Comparison of ENCODE assay signal across 20 cellular contexts in the genomic region with DNA sequence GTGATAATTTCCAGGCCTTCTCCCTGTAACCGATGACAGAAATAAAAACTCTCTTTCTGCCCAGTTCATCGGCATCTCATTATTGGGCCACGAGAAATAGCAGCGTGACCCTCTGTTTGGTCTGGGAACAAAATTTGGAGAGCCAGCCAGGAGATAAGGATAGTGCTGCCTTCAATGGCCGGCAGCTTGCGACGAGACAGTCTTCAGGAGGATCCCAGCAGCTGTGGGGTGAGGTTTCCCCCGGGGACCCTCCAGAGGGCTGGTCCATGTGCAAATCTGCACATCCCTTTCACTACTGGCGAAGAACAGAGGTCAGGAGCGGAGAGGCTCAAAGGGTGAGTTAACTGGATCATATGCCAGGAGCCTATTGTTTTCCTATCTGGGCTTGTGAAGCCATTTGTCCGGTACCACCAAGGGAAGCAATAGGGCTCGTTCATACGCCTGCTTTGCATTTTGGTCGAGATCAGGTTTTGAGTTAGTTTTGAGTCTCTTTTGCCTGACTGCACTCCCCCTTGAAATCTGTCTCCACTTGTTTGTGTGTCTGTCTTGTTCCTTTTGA. TPM values are rescaled to one million over a fixed set of nuclear protein-coding genes. Genes with fewer than 3 reads are reported as not detected.
A peak's percentile ranks its signal among the peaks of the same experiment; 100 is the strongest.
DNase-seq lines count a peak whose midpoint lies in the region; ATAC-seq and TF ChIP-seq lines count a peak whose summit lies in the region.
"Had no signal": no experiment of that assay in that cellular context is flagged by ENCODE, and none has a peak within 500 bp of the region (broad histone marks: within the 10 kb centered on the region; RNA-seq: fewer than 3 reads in every experiment).

No MANE protein-coding gene starts in this region.

- no peaks in the 10 kb centered on the region for H3K79me2 ChIP-seq in neural progenitor cell (ENCODE audit: low read depth)

- no peak for DNase-seq in coronary artery (ENCODE audit: low spot score)
- peak; percentile 63 for DNase-seq in left ventricle myocardium superior
- no peak for DNase-seq in neural progenitor cell (ENCODE audit: low spot score)
- no peak for DNase-seq in CD14-positive monocyte (ENCODE audit: low spot score)
- DNase-seq in NCI-H774 (lab: John Stamatoyannopoulos, UW) = no peak
- no peak for DNase-seq in NCI-H2081 (lab: John Stamatoyannopoulos, UW)
- DNase-seq: 8988T, BE2C, DND-41, GM23248, KG1, NCI-H1436, NCI-H2029, NCI-H2171 treated with DMSO at 0.1 percent for 48 hours, NCI-H446 treated with DMSO at 0.1 percent for 48 hours, OCI-M1 had no signal

- peaks cover 19% of the 10 kb centered on the region for H3K4me1 Mint-ChIP-seq in neural progenitor cell
- no peaks in the 10 kb centered on the region for H3K4me1 Mint-ChIP-seq in CD14-positive monocyte

- H3K27me3 ChIP-seq in BLaER1 (no peaks in the 10 kb centered on the region), neural progenitor cell (no peaks in the 10 kb centered on the region)
- H3K27me3 ChIP-seq: BE2C had no signal

- intact Hi-C loops in left ventricle myocardium superior (cut with micrococcal nuclease) = no loop called here
- intact Hi-C loops in CD14-positive monocyte (cut with micrococcal nuclease) = no loop called here

- H3K27ac Mint-ChIP-seq in neural progenitor cell (no peak overlapping the region), CD14-positive monocyte (no peak overlapping the region)

- H2AFZ ChIP-seq in neural progenitor cell (replicated peaks) = peak overlapping the region; percentile 15
- H2AFZ ChIP-seq: GM23248 had no signal

- TF ChIP-seq CTCF in coronary artery (IDR thresholded peaks at IDR 0.05) = no peak
- TF ChIP-seq CTCF in neural progenitor cell (IDR thresholded peaks at IDR 0.05) = no peak
- no peak for TF ChIP-seq CTCF in CD14-positive monocyte (IDR thresholded peaks at IDR 0.05)

- ATAC-seq in left ventricle myocardium superior = peak; percentile 85
- no peak for ATAC-seq in HG03025 (IDR thresholded peaks at IDR 0.05; ENCODE audit: low FRiP score, unreplicated experiment)

- H3K9me3 Mint-ChIP-seq in neural progenitor cell (no peaks in the 10 kb centered on the region), CD14-positive monocyte (peaks cover 0 to 1% (median 0%) of the 10 kb centered on the region in 7 donors)

- H3K27me3 Mint-ChIP-seq in neural progenitor cell (ENCODE audit: insufficient read depth, low read depth) (no peaks in the 10 kb centered on the region), CD14-positive monocyte (ENCODE audit: low read depth in 3 of 3) (peaks cover 0 to 3% (median 0%) of the 10 kb centered on the region in 3 donors)

- H3K4me3 ChIP-seq in BLaER1 = no peak overlapping the region
- H3K4me3 ChIP-seq in coronary artery = peak overlapping the region; percentile 29
- no peak overlapping the region for H3K4me3 ChIP-seq in neural progenitor cell
- H3K4me3 ChIP-seq: GM23248 had no signal

- H3K9me3 ChIP-seq in BLaER1 = no peaks in the 10 kb centered on the region
- no peaks in the 10 kb centered on the region for H3K9me3 ChIP-seq in neural progenitor cell (ENCODE audit: low read depth)
- H3K9me3 ChIP-seq: BE2C had no signal

- H3K9ac ChIP-seq in BLaER1 (no peak overlapping the region), neural progenitor cell (no peak overlapping the region)
- H3K9ac ChIP-seq: GM23248 had no signal

- H3K4me2 ChIP-seq in BLaER1 (peak overlapping the region; percentile 4; the same call in 1 of the 2 replicates), neural progenitor cell (no peak overlapping the region)

- H3F3A ChIP-seq in neural progenitor cell (ENCODE audit: low read depth) = no peaks in the 10 kb centered on the region

- H4K20me1 ChIP-seq in BLaER1 (no peaks in the 10 kb centered on the region), neural progenitor cell (ENCODE audit: low read depth) (no peaks in the 10 kb centered on the region)

- no peak overlapping the region for H3K4me3 Mint-ChIP-seq in neural progenitor cell
- H3K4me3 Mint-ChIP-seq in CD14-positive monocyte = no peak overlapping the region

- H3K36me3 ChIP-seq in BLaER1 (no peaks in the 10 kb centered on the region), neural progenitor cell (no peaks in the 10 kb centered on the region)
- H3K36me3 ChIP-seq: BE2C had no signal

- no peak overlapping the region for H3K27ac ChIP-seq in BLaER1
- H3K27ac ChIP-seq in coronary artery = no peak overlapping the region
- H3K27ac ChIP-seq in neural progenitor cell = no peak overlapping the region
- H3K27ac ChIP-seq: GM23248 had no signal

- H3K4me1 ChIP-seq in BLaER1 (peaks cover 8% of the 10 kb centered on the region), neural progenitor cell (no peaks in the 10 kb centered on the region)

- no peaks in the 10 kb centered on the region for H3K36me3 Mint-ChIP-seq in neural progenitor cell
- H3K36me3 Mint-ChIP-seq in CD14-positive monocyte = no peaks in the 10 kb centered on the region

RNA-seq across cellular contexts. Expression of gene SLC39A2, which starts 4.8 kb away (rescaled TPM):
- total RNA-seq in left ventricle myocardium superior (not detected), neural progenitor cell (ENCODE audit: low replicate concordance) (not detected in 2 replicates)
- polyA plus RNA-seq in CD14-positive monocyte = not detected
- total RNA-seq: GM23248, M059J had no signal

RNA-seq across cellular contexts. Expression of gene METTL17, which starts 14.1 kb away (rescaled TPM):
- total RNA-seq in left ventricle myocardium superior = 44.4 TPM
- 126 and 155 TPM in 2 replicates for total RNA-seq in neural progenitor cell (ENCODE audit: low replicate concordance)
- polyA plus RNA-seq in CD14-positive monocyte = 10 to 100 TPM; 20.1 to 21.1 TPM

RNA-seq across cellular contexts. Expression of gene NDRG2, which starts 21.0 kb away (rescaled TPM):
- total RNA-seq in left ventricle myocardium superior (315 TPM), neural progenitor cell (ENCODE audit: low replicate concordance) (1.3 and 2.0 TPM in 2 replicates)
- 10 to 100 TPM in 1 of 2 donors, 1 to 10 TPM in 1; 6.8 to 11.1 TPM for polyA plus RNA-seq in CD14-positive monocyte

RNA-seq across cellular contexts. Expression of gene TPPP2, which starts 26.1 kb away (rescaled TPM):
- total RNA-seq in left ventricle myocardium superior = 1.2 TPM
- not detected in 2 replicates for total RNA-seq in neural progenitor cell (ENCODE audit: low replicate concordance)
- not detected for polyA plus RNA-seq in CD14-positive monocyte
- total RNA-seq: GM23248, M059J, RPMI7951 had no signal
- polyA plus RNA-seq: GM23248 had no signal

RNA-seq across cellular contexts. Expression of gene RNASE13, which starts 30.7 kb away (rescaled TPM):
- total RNA-seq in left ventricle myocardium superior = not detected
- 0.12 TPM in 1 of 2 replicates, not detected in the other for total RNA-seq in neural progenitor cell (ENCODE audit: low replicate concordance)
- polyA plus RNA-seq in CD14-positive monocyte = not detected
- total RNA-seq: GM23248, M059J, RPMI7951 had no signal
- polyA plus RNA-seq: GM23248 had no signal

Comparison
In these comparisons a context has a peak if more than half of its experiments do, and no peak if none do; other contexts are left out.
1. RNA of gene NDRG2, which starts 21.0 kb away (total RNA-seq): 315 TPM in left ventricle myocardium superior (single experiment); 1.3 to 2.0 TPM in neural progenitor cell; every median in the first group is over 100 times any median in the second.